In the genomic region with DNA sequence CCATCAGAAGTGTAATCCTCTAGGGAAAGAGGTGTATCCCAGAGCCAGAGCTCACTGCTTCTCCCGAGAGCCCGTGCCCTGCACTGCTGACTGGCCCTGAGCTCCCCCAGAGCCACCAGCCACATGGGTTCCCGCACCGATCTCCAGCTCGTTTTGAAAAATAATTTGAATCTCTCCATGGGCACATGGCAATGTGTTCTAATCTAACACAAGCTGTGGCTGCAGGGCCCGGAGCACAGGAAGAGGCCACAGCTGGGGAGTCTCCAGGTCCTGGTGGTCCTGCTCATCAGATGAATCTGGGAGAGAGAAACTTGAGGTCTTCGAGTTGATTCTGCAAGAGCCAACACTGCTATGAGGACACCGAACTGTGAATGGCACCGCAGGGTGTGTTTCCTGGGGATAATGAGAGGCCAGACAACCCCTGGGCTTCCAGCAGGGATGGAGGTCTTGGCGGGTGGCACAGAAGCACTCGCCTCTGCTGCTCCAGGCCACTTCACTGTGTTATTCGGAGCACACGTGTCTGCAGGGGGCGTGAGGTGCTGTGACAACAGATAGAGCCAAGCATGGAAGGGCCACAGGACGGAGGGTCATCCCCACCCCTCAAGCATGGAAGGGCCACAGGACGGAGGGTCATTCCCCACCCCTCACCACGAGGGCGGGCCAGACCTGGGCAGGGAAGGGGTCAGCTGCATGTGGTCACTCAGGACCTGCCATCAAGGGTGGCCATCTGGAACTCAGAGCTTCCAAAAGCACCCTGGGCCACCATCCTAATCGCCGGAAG, we compare ENCODE assay signal across 18 cellular contexts.
DNase-seq lines count a peak whose midpoint lies in the region; ATAC-seq and TF ChIP-seq lines count a peak whose summit lies in the region.
"Had no signal": no experiment of that assay in that cellular context is flagged by ENCODE, and none has a peak within 500 bp of the region (broad histone marks: within the 10 kb centered on the region; RNA-seq: fewer than 3 reads in every experiment).

No MANE protein-coding gene starts in this region.

- no peaks in the 10 kb centered on the region for H3F3A ChIP-seq in smooth muscle cell (ENCODE audit: low read depth)

- H2AFZ ChIP-seq in smooth muscle cell (ENCODE audit: low read depth), result no peak overlapping the region

- no peaks in the 10 kb centered on the region for H4K20me1 ChIP-seq in smooth muscle cell (ENCODE audit: low read depth)

- no peak overlapping the region for H3K27ac ChIP-seq in colonic mucosa
- peak overlapping the region; percentile 62 to 82 for H3K27ac ChIP-seq in thoracic aorta
- H3K27ac ChIP-seq in smooth muscle cell (ENCODE audit: low read depth), result no peak overlapping the region
- H3K27ac ChIP-seq: RWPE1 had no signal

- peaks cover 43% of the 10 kb centered on the region for H3K4me1 Mint-ChIP-seq in neural crest cell
- H3K4me1 Mint-ChIP-seq: CD8-positive, alpha-beta memory T cell; naive B cell had no signal

- no peak for TF ChIP-seq CTCF in colonic mucosa (IDR thresholded peaks at IDR 0.05)
- no peak for TF ChIP-seq CTCF in neural crest cell (conservative IDR thresholded peaks at IDR 0.05)
- TF ChIP-seq CTCF in thoracic aorta (IDR thresholded peaks at IDR 0.05), result no peak
- no peak for TF ChIP-seq CTCF in smooth muscle cell (IDR thresholded peaks at IDR 0.05; ENCODE audit: borderline replicate concordance, insufficient read depth, poor library complexity, severe bottlenecking)

- H3K36me3 ChIP-seq in colonic mucosa (no peaks in the 10 kb centered on the region), thoracic aorta (no peaks in the 10 kb centered on the region), smooth muscle cell (ENCODE audit: low read depth) (no peaks in the 10 kb centered on the region)
- H3K36me3 ChIP-seq: gastroesophageal sphincter had no signal

- H3K4me3 ChIP-seq in colonic mucosa (no peak overlapping the region), thoracic aorta (no peak overlapping the region), smooth muscle cell (no peak overlapping the region)
- H3K4me3 ChIP-seq: gastroesophageal sphincter had no signal

- peak; percentile 42 for DNase-seq in activated effector memory CD4-positive, alpha-beta T cell treated with anti-CD3 and anti-CD28 coated beads, Interleukin-2, amount 50 U/mL, for 16 hours
- DNase-seq in activated effector memory CD4-positive, alpha-beta T cell treated with Interleukin-2 at 50 U/mL for 16 hours, result no peak
- DNase-seq in colonic mucosa, result peak; percentile 9
- no peak for DNase-seq in neural crest cell (ENCODE audit: low read depth, low spot score)
- no peak for DNase-seq in thoracic aorta (ENCODE audit: low spot score)
- no peak for DNase-seq in smooth muscle cell (lab: John Stamatoyannopoulos, UW; ENCODE audit: unreplicated experiment)
- DNase-seq in activated naive CD4-positive, alpha-beta T cell treated with anti-CD3 and anti-CD28 coated beads, Interleukin-2, amount 50 U/mL, for 72 hours (ENCODE audit: low spot score in 2 of 2), result no peak
- DNase-seq: activated CD4-positive, alpha-beta T cell treated with anti-CD3 and anti-CD28 coated beads, Interleukin-2, amount 50 U/mL, for 48 hours; CD8-positive, alpha-beta memory T cell; HCEC 1CT; naive B cell; NCI-H1436; NCI-H226; stimulated activated CD4-positive, alpha-beta T cell treated with anti-CD3 and anti-CD28 coated beads, Interleukin-15, amount 100 ng/mL, for 24 hours; stimulated activated naive CD4-positive, alpha-beta T cell treated with Interleukin-2 at 50 U/mL for 16 hours had no signal

- H3K27me3 ChIP-seq in colonic mucosa (no peaks in the 10 kb centered on the region), thoracic aorta (replicated peaks; ENCODE audit: insufficient read depth) (no peaks in the 10 kb centered on the region), smooth muscle cell (ENCODE audit: low read depth) (no peaks in the 10 kb centered on the region)
- H3K27me3 ChIP-seq: gastroesophageal sphincter had no signal

- 88% methylated on average over 20 of the region's 20 CpGs for WGBS in smooth muscle cell (ENCODE audit: low lambda C conversion rate)

- intact Hi-C loops in colonic mucosa (cut with DNase I), result no loop called here

- no peaks in the 10 kb centered on the region for H3K79me2 ChIP-seq in smooth muscle cell (ENCODE audit: low read depth)

- no peaks in the 10 kb centered on the region for H3K4me1 ChIP-seq in colonic mucosa
- H3K4me1 ChIP-seq in thoracic aorta (ENCODE audit: control insufficient read depth in 1 of 2, low read depth in 2 of 2), result peaks cover 8 to 34% of the 10 kb centered on the region in 2 donors
- H3K4me1 ChIP-seq in smooth muscle cell (ENCODE audit: low read depth), result no peaks in the 10 kb centered on the region

- H3K9me3 Mint-ChIP-seq in neural crest cell, result peaks cover 2% of the 10 kb centered on the region
- H3K9me3 Mint-ChIP-seq in activated naive CD4-positive, alpha-beta T cell treated with anti-CD3 and anti-CD28 coated beads, Interleukin-2, amount 50 U/mL, for 72 hours, result no peaks in the 10 kb centered on the region
- H3K9me3 Mint-ChIP-seq: CD8-positive, alpha-beta memory T cell had no signal

- H3K9ac ChIP-seq in colonic mucosa (ENCODE audit: low read depth in 2 of 2, low read length in 2 of 2) (no peak overlapping the region), smooth muscle cell (ENCODE audit: low read depth) (no peak overlapping the region)

- no peaks in the 10 kb centered on the region for H3K27me3 Mint-ChIP-seq in neural crest cell (ENCODE audit: low read depth)

- no peaks in the 10 kb centered on the region for H3K36me3 Mint-ChIP-seq in neural crest cell (ENCODE audit: low read depth)
- H3K36me3 Mint-ChIP-seq in activated naive CD4-positive, alpha-beta T cell treated with anti-CD3 and anti-CD28 coated beads, Interleukin-2, amount 50 U/mL, for 72 hours, result no peaks in the 10 kb centered on the region
- H3K36me3 Mint-ChIP-seq: CD8-positive, alpha-beta memory T cell; naive B cell had no signal

- no peak overlapping the region for H3K4me3 Mint-ChIP-seq in neural crest cell
- H3K4me3 Mint-ChIP-seq: CD8-positive, alpha-beta memory T cell; naive B cell had no signal

- H3K27ac Mint-ChIP-seq in neural crest cell (ENCODE audit: unreplicated experiment), result peak overlapping the region; percentile 75
- no peak overlapping the region for H3K27ac Mint-ChIP-seq in activated naive CD4-positive, alpha-beta T cell treated with anti-CD3 and anti-CD28 coated beads, Interleukin-2, amount 50 U/mL, for 72 hours
- H3K27ac Mint-ChIP-seq: naive B cell had no signal

- no peaks in the 10 kb centered on the region for H3K9me3 ChIP-seq in colonic mucosa
- H3K9me3 ChIP-seq in thoracic aorta, result no peaks in the 10 kb centered on the region
- H3K9me3 ChIP-seq in smooth muscle cell (replicated peaks; ENCODE audit: low read depth), result no peaks in the 10 kb centered on the region
- H3K9me3 ChIP-seq: gastroesophageal sphincter had no signal

- H3K4me2 ChIP-seq in smooth muscle cell, result no peak overlapping the region

- ATAC-seq in thoracic aorta (ENCODE audit: insufficient number of reproducible peaks, low FRiP score, low read depth), result no peak
- ATAC-seq in GM19023 (IDR thresholded peaks at IDR 0.05; ENCODE audit: unreplicated experiment), result no peak
- ATAC-seq in activated naive CD4-positive, alpha-beta T cell treated with anti-CD3 and anti-CD28 coated beads, Interleukin-2, amount 50 U/mL, for 72 hours, result no peak
- ATAC-seq: gastroesophageal sphincter had no signal

Comparison
In these comparisons a context has a peak if more than half of its experiments do, and no peak if none do; other contexts are left out.
1. DNase-seq: peak in activated effector memory CD4-positive, alpha-beta T cell treated with anti-CD3 and anti-CD28 coated beads, Interleukin-2, amount 50 U/mL, for 16 hours (single experiment) and colonic mucosa (single experiment); none in activated effector memory CD4-positive, alpha-beta T cell treated with Interleukin-2 at 50 U/mL for 16 hours (single experiment), neural crest cell (single experiment), thoracic aorta (single experiment), smooth muscle cell (single experiment) and activated naive CD4-positive, alpha-beta T cell treated with anti-CD3 and anti-CD28 coated beads, Interleukin-2, amount 50 U/mL, for 72 hours (0 of 2).
2. H3K27ac ChIP-seq: peak in thoracic aorta (2 of 2); none in colonic mucosa (single experiment) and smooth muscle cell (single experiment).